ENCODE assay signal across 19 cellular contexts in the genomic region with DNA sequence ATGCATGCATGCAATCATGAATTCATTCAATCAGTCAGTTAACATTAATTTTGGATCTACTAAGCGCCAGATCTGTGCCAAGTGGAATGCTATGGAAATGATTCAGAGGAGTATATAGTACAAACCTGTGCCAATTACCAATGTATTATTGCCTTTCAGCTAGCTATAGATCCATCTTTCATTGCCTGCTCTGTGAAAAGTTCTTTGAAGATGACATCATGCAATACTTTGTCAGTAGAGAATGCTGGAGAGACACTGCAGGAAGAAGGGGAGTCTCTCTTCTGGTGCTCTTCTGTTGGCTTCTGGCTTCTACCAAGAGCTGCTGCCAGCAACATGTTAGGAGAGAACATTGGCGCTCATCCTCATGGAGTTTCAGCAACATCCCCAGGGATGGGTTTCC.
"Had no signal": no experiment of that assay in that cellular context is flagged by ENCODE, and none has a peak within 500 bp of the region (broad histone marks: within the 10 kb centered on the region; RNA-seq: fewer than 3 reads in every experiment).

No MANE protein-coding gene starts in this region.

- H3K9ac ChIP-seq: neural progenitor cell had no signal

- H3K27ac ChIP-seq: breast epithelium, epithelial cell of prostate, esophagus squamous epithelium, neural progenitor cell, tibial nerve had no signal

- H3K4me1 ChIP-seq: breast epithelium, neural progenitor cell had no signal

- H3K36me3 ChIP-seq: breast epithelium, esophagus squamous epithelium, neural progenitor cell had no signal

- H2AFZ ChIP-seq: neural progenitor cell had no signal

- DNase-seq: activated CD4-positive, alpha-beta T cell treated with anti-CD3 and anti-CD28 coated beads for 36 hours; activated CD4-positive, CD25-positive, alpha-beta regulatory T cell; activated CD8-positive, alpha-beta memory T cell treated with anti-CD3 and anti-CD28 coated beads, Interleukin-2, amount 10 ng/mL, durations not matched to agents 7 days and 5 days; activated CD8-positive, alpha-beta T cell treated with anti-CD3 and anti-CD28 coated beads, Interleukin-2, amount 10 ng/mL, durations not matched to agents 7 days and 5 days; activated naive CD8-positive, alpha-beta T cell treated with anti-CD3 and anti-CD28 coated beads, Interleukin-2, amount 50 U/mL, for 24 hours; activated T-cell treated with anti-CD3 and anti-CD28 coated beads, Interleukin-2, amount 50 U/mL, for 48 hours; amygdala; effector CD4-positive, alpha-beta T cell; esophagus squamous epithelium; islet precursor cell; natural killer cell; occipital lobe; right cardiac atrium; stimulated activated CD4-positive, alpha-beta T cell treated with anti-CD3 and anti-CD28 coated beads, Interleukin-2, amount 100 ng/mL, for 48 hours; stimulated activated naive CD4-positive, alpha-beta T cell treated with Interleukin-2 at 50 U/mL for 16 hours had no signal

- H3K4me2 ChIP-seq: neural progenitor cell had no signal

- H3K4me3 ChIP-seq: breast epithelium, esophagus squamous epithelium, neural progenitor cell, tibial nerve had no signal

- ATAC-seq: activated CD8-positive, alpha-beta memory T cell treated with anti-CD3 and anti-CD28 coated beads, Interleukin-2, amount 10 ng/mL, durations not matched to agents 7 days and 5 days; activated CD8-positive, alpha-beta T cell treated with anti-CD3 and anti-CD28 coated beads, Interleukin-2, amount 10 ng/mL, durations not matched to agents 7 days and 5 days; right cardiac atrium had no signal

- H3K27me3 ChIP-seq: breast epithelium, esophagus squamous epithelium, neural progenitor cell, tibial nerve had no signal
